Comparison of ENCODE assay signal across 24 cellular contexts in genomic region chr6:85795966-85796365, GRCh38.
"Had no signal": no experiment of that assay in that cellular context is flagged by ENCODE, and none has a peak within 500 bp of the region (broad histone marks: within the 10 kb centered on the region; RNA-seq: fewer than 3 reads in every experiment).

No MANE protein-coding gene starts in this region.

- H3K9me3 Mint-ChIP-seq: activated B cell treated with CpG ODN at 0.5 μM for 24 hours; activated CD8-positive, alpha-beta T cell treated with anti-CD3 and anti-CD28 coated beads for 36 hours; activated T-cell treated with anti-CD3 and anti-CD28 coated beads, Interleukin-2, amount 50 U/mL, for 4 hours; dendritic cell treated with granulocyte-macrophage colony-stimulating factor and Interleukin-4, amounts not matched to agents 40 ng/mL and 50 ng/mL, for 4 days had no signal

- H3K4me3 Mint-ChIP-seq: activated B cell treated with CpG ODN at 0.5 μM for 24 hours; activated CD8-positive, alpha-beta T cell treated with anti-CD3 and anti-CD28 coated beads for 36 hours; activated T-cell treated with anti-CD3 and anti-CD28 coated beads, Interleukin-2, amount 50 U/mL, for 4 hours; activated T-helper 17 cell treated with anti-CD3 and anti-CD28 coated beads, Interleukin-2, amount 50 U/mL, for 72 hours; dendritic cell treated with granulocyte-macrophage colony-stimulating factor and Interleukin-4, amounts not matched to agents 40 ng/mL and 50 ng/mL, for 4 days; endodermal cell; immature natural killer cell; nephron had no signal

- DNase-seq: activated B cell treated with CpG ODN at 0.5 μM for 24 hours; activated CD4-positive, alpha-beta T cell treated with anti-CD3 and anti-CD28 coated beads, Interleukin-2, amount 50 U/mL, for 1 hour; activated CD8-positive, alpha-beta T cell treated with anti-CD3 and anti-CD28 coated beads for 36 hours; activated gamma-delta T cell treated with Interleukin-2 at 50 U/mL for 16 hours; activated naive CD4-positive, alpha-beta T cell treated with anti-CD3 and anti-CD28 coated beads, Interleukin-2, amount 50 U/mL, for 16 hours; activated T-cell treated with anti-CD3 and anti-CD28 coated beads, Interleukin-2, amount 50 U/mL, for 4 hours; amygdala; central memory CD4-positive, alpha-beta T cell; endodermal cell; foreskin fibroblast; head of caudate nucleus; hippocampal formation; immature natural killer cell; kidney; left colon; mammary epithelial cell; right lobe of liver; stimulated activated CD4-positive, alpha-beta T cell treated with anti-CD3 and anti-CD28 coated beads, Interleukin-2, amount 100 ng/mL, for 48 hours; stimulated activated naive CD8-positive, alpha-beta T cell treated with anti-CD3 and anti-CD28 coated beads, Interleukin-15, Interleukin-2, amounts not matched to agents 100 U/mL and 50 U/mL, for 24 hours; testis; transverse colon had no signal

- H3K36me3 Mint-ChIP-seq: immature natural killer cell had no signal

- H3K4me1 Mint-ChIP-seq: activated B cell treated with CpG ODN at 0.5 μM for 24 hours; activated T-helper 17 cell treated with anti-CD3 and anti-CD28 coated beads, Interleukin-2, amount 50 U/mL, for 72 hours; endodermal cell; immature natural killer cell had no signal

- H3K27me3 Mint-ChIP-seq: activated B cell treated with CpG ODN at 0.5 μM for 24 hours; dendritic cell treated with granulocyte-macrophage colony-stimulating factor and Interleukin-4, amounts not matched to agents 40 ng/mL and 50 ng/mL, for 4 days had no signal

- H3K27ac Mint-ChIP-seq: activated B cell treated with CpG ODN at 0.5 μM for 24 hours; activated CD8-positive, alpha-beta T cell treated with anti-CD3 and anti-CD28 coated beads for 36 hours; activated T-helper 17 cell treated with anti-CD3 and anti-CD28 coated beads, Interleukin-2, amount 50 U/mL, for 72 hours; dendritic cell treated with granulocyte-macrophage colony-stimulating factor and Interleukin-4, amounts not matched to agents 40 ng/mL and 50 ng/mL, for 4 days; endodermal cell; immature natural killer cell; nephron had no signal
